14 cellular contexts compared by ENCODE assay signal in genomic region chr1:81430955-81431646, GRCh38.
A peak's percentile ranks its signal among the peaks of the same experiment; 100 is the strongest.
DNase-seq lines count a peak whose midpoint lies in the region; ATAC-seq, FAIRE-seq and TF ChIP-seq lines count a peak whose summit lies in the region.
"Had no signal": no experiment of that assay in that cellular context is flagged by ENCODE, and none has a peak within 500 bp of the region (broad histone marks: within the 10 kb centered on the region; RNA-seq: fewer than 3 reads in every experiment).

No MANE protein-coding gene starts in this region.

- no peak overlapping the region for H3K4me2 ChIP-seq in GM23248 (ENCODE audit: unreplicated experiment)

- H3K27ac ChIP-seq in HUES64 (ENCODE audit: low read depth, low read length) (peak overlapping the region; percentile 76), right cardiac atrium (ENCODE audit: low read length) (peak overlapping the region; percentile 12), stomach (peak overlapping the region in 3 of 5 donors; percentile 24 to 56 (median 25)), GM23248 (no peak overlapping the region)

- no peaks in the 10 kb centered on the region for H4K20me1 ChIP-seq in GM23248 (ENCODE audit: insufficient read depth)

- H3K4me3 ChIP-seq in HUES64 (ENCODE audit: low read length) = no peak overlapping the region
- H3K4me3 ChIP-seq in right cardiac atrium (ENCODE audit: low read length) = no peak overlapping the region
- no peak overlapping the region for H3K4me3 ChIP-seq in stomach
- no peak overlapping the region for H3K4me3 ChIP-seq in GM23248
- H3K4me3 ChIP-seq: left lung had no signal

- DNase-seq in right cardiac atrium (no peak), stomach (no peak), GM23248 (no peak), GM12892 (ENCODE audit: insufficient read length) (no peak), KBM-7 (no peak), GM20000 (ENCODE audit: low spot score) (no peak)
- DNase-seq: activated naive CD8-positive, alpha-beta T cell treated with anti-CD3 and anti-CD28 coated beads for 36 hours; Calu3; cortex of kidney; foreskin fibroblast; left lung had no signal

- no peaks in the 10 kb centered on the region for H3K79me2 ChIP-seq in GM23248 (ENCODE audit: insufficient read depth)

- TF ChIP-seq POLR2A in stomach (IDR thresholded peaks at IDR 0.05) (no peak), GM12892 (IDR thresholded peaks at IDR 0.05; ENCODE audit: low read depth, low read length) (no peak)

- 13% methylated on average over 6 of the region's 6 CpGs for WGBS in HUES64
- 54% methylated on average over 6 of the region's 6 CpGs for WGBS in right cardiac atrium
- WGBS in stomach, 5 donors = 58 to 68% (median 64%) methylated on average over 6 of the region's 6 CpGs
- WGBS in GM23248 (ENCODE audit: low coverage in 1 of 2, low lambda C conversion rate in 2 of 2, missing lambda C conversion rate in 2 of 2), 2 experiments = 19 to 28% methylated on average over 6 of the region's 6 CpGs

- no peak overlapping the region for H3K9ac ChIP-seq in HUES64 (ENCODE audit: low read depth, low read length)
- H3K9ac ChIP-seq in GM23248 = no peak overlapping the region

- no peaks in the 10 kb centered on the region for H3F3A ChIP-seq in GM23248 (ENCODE audit: insufficient read depth)

- no peaks in the 10 kb centered on the region for H3K9me2 ChIP-seq in GM23248 (ENCODE audit: insufficient read depth)

- no peaks in the 10 kb centered on the region for H3K9me3 ChIP-seq in HUES64 (ENCODE audit: insufficient read depth, low read depth, low read length)
- H3K9me3 ChIP-seq in right cardiac atrium (ENCODE audit: control insufficient read depth, low read length) = no peaks in the 10 kb centered on the region
- no peaks in the 10 kb centered on the region for H3K9me3 ChIP-seq in stomach
- H3K9me3 ChIP-seq in GM23248 (ENCODE audit: low read depth) = no peaks in the 10 kb centered on the region
- H3K9me3 ChIP-seq: left lung had no signal

- TF ChIP-seq EP300 in stomach (IDR thresholded peaks at IDR 0.05) = no peak

- H2AFZ ChIP-seq in GM23248 = no peak overlapping the region

- H3K4me1 ChIP-seq in HUES64 (ENCODE audit: insufficient read depth, low read length) (peaks cover 45% of the 10 kb centered on the region), right cardiac atrium (ENCODE audit: control insufficient read depth, insufficient read depth, low read length) (peaks cover 2% of the 10 kb centered on the region), stomach (peaks cover 0 to 7% (median 2%) of the 10 kb centered on the region in 4 donors), GM23248 (ENCODE audit: insufficient read depth) (no peaks in the 10 kb centered on the region)

- TF ChIP-seq CTCF in stomach (IDR thresholded peaks at IDR 0.05) (no peak), GM20000 (IDR thresholded peaks at IDR 0.05; ENCODE audit: extremely low read depth, missing control alignments) (no peak)

- no peaks in the 10 kb centered on the region for H3K36me3 ChIP-seq in HUES64 (ENCODE audit: insufficient read depth, low read length)
- H3K36me3 ChIP-seq in stomach = no peaks in the 10 kb centered on the region
- H3K36me3 ChIP-seq in GM23248 (ENCODE audit: low read depth) = no peaks in the 10 kb centered on the region
- H3K36me3 ChIP-seq: left lung had no signal

- no peak for FAIRE-seq in GM12892 (lab: Jason Lieb, UNC)

- H3K27me3 ChIP-seq in HUES64 (ENCODE audit: insufficient read depth, low read length) = no peaks in the 10 kb centered on the region
- no peaks in the 10 kb centered on the region for H3K27me3 ChIP-seq in right cardiac atrium (ENCODE audit: control insufficient read depth, insufficient read depth)
- H3K27me3 ChIP-seq in stomach = no peaks in the 10 kb centered on the region
- H3K27me3 ChIP-seq in GM23248 (replicated peaks; ENCODE audit: insufficient read depth) = no peaks in the 10 kb centered on the region; the same call in 1 of the 2 replicates
- H3K27me3 ChIP-seq: left lung had no signal

- ATAC-seq in GM21737 (IDR thresholded peaks at IDR 0.05; ENCODE audit: unreplicated experiment) (peak; percentile 61), right cardiac atrium (no peak)
- ATAC-seq: left lung, Panc1 had no signal

- intact Hi-C loops in right cardiac atrium (cut with DNase I) (no loop called here), stomach (cut with DNase I; ENCODE audit: low total_unique reads) (no loop called here)

- in situ Hi-C loops in GM23248 (cut with MboI) = no loop called here
- in situ Hi-C loops in KBM-7 (cut with MboI; ENCODE audit: low pct_unique_long_range_greater_than_20kb, low sequenced_read_pairs) = no loop called here
